2 cellular contexts compared by ENCODE assay signal in the genomic region with DNA sequence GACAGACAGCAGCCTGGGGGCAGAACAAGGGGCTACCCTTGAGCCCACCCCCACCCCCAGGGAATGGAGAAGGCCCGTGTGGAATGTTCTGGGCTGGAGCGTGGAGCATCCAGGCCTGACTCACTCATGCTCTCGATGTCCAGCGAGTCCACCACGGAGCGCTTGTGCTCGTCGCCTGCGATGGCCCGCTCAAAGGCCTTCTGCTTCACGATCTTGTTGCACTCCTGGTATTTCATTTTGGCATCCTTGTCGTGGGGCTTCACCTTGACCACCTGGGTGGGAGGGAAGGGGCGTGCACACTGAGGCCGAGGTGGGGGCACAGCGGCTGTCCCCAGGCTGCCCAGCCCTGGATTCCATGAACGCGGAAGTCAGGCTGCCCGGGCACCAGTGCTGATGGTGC. TPM values are rescaled to one million over a fixed set of nuclear protein-coding genes. Genes with fewer than 3 reads are reported as not detected.
"Had no signal": no experiment of that assay in that cellular context is flagged by ENCODE, and none has a peak within 500 bp of the region (broad histone marks: within the 10 kb centered on the region; RNA-seq: fewer than 3 reads in every experiment).

No MANE protein-coding gene starts in this region.

RNA-seq across cellular contexts. Expression of gene PNMA8B, which starts 31.1 kb away (rescaled TPM):
- total RNA-seq: G401, GM12878 had no signal
